15 cellular contexts compared by ENCODE assay signal in genomic region chr3:13083898-13084297, GRCh38. TPM values are rescaled to one million over a fixed set of nuclear protein-coding genes. Genes with fewer than 3 reads are reported as not detected.
DNase-seq lines count a peak whose midpoint lies in the region; ATAC-seq and TF ChIP-seq lines count a peak whose summit lies in the region.
"Had no signal": no experiment of that assay in that cellular context is flagged by ENCODE, and none has a peak within 500 bp of the region (broad histone marks: within the 10 kb centered on the region; RNA-seq: fewer than 3 reads in every experiment).

No MANE protein-coding gene starts in this region.

- H3K36me3 Mint-ChIP-seq in activated T-helper 17 cell treated with anti-CD3 and anti-CD28 coated beads, Interleukin-2, amount 50 U/mL, for 72 hours (ENCODE audit: low read depth), result no peaks in the 10 kb centered on the region

- H3K4me1 ChIP-seq in heart left ventricle, result peaks cover 0 to 37% (median 28%) of the 10 kb centered on the region in 12 donors
- H3K4me1 ChIP-seq: colonic mucosa had no signal

- no peaks in the 10 kb centered on the region for H3K27me3 Mint-ChIP-seq in activated T-helper 17 cell treated with anti-CD3 and anti-CD28 coated beads, Interleukin-2, amount 50 U/mL, for 72 hours

- TF ChIP-seq POLR2A in heart left ventricle (IDR thresholded peaks at IDR 0.05), result no peak

- no peak overlapping the region for H3K4me3 Mint-ChIP-seq in activated T-helper 17 cell treated with anti-CD3 and anti-CD28 coated beads, Interleukin-2, amount 50 U/mL, for 72 hours
- H3K4me3 Mint-ChIP-seq: activated T-cell treated with anti-CD3 and anti-CD28 coated beads, Interleukin-2, amount 50 U/mL, for 72 hours had no signal

- H3K4me1 Mint-ChIP-seq in activated T-helper 17 cell treated with anti-CD3 and anti-CD28 coated beads, Interleukin-2, amount 50 U/mL, for 72 hours, result no peaks in the 10 kb centered on the region

- H3K27ac ChIP-seq in heart left ventricle, result no peak overlapping the region
- H3K27ac ChIP-seq: colonic mucosa had no signal

- intact Hi-C loops in heart left ventricle (cut with DNase I), result loop anchor here in 2 of 10 donors (2.0 to 10.0 kb wide), 3 partner anchors 89 to 373 kb away; no protein-coding TSS in a partner anchor

- DNase-seq in GM10248 (ENCODE audit: extremely low spot score) (peak; percentile 60), GM20000 (ENCODE audit: low spot score) (peak; percentile 39), heart left ventricle (no peak), retina (no peak), NOMO-1 treated with DMSO at 0.1 percent for 48 hours (lab: John Stamatoyannopoulos, UW; ENCODE audit: unreplicated experiment) (no peak)
- DNase-seq in activated CD8-positive, alpha-beta memory T cell treated with anti-CD3 and anti-CD28 coated beads, Interleukin-2, amount 50 U/mL, for 48 hours, result no peak
- DNase-seq: activated T-cell treated with anti-CD3 and anti-CD28 coated beads, Interleukin-2, amount 50 U/mL, for 72 hours; colonic mucosa; DMS 273 treated with DMSO at 0.1 percent for 48 hours; NCI-H1092; NCI-H226; occipital lobe had no signal

- TF ChIP-seq CTCF in GM10248 (IDR thresholded peaks at IDR 0.05; ENCODE audit: control extremely low read depth, extremely low read depth, low read depth, missing control alignments), result no peak
- TF ChIP-seq CTCF in GM20000 (IDR thresholded peaks at IDR 0.05; ENCODE audit: extremely low read depth, missing control alignments), result no peak
- no peak for TF ChIP-seq CTCF in heart left ventricle (IDR thresholded peaks at IDR 0.05)

- H3K36me3 ChIP-seq in heart left ventricle, result no peaks in the 10 kb centered on the region
- H3K36me3 ChIP-seq: colonic mucosa had no signal

- peak overlapping the region; percentile 46 for H3K27ac Mint-ChIP-seq in activated T-helper 17 cell treated with anti-CD3 and anti-CD28 coated beads, Interleukin-2, amount 50 U/mL, for 72 hours
- H3K27ac Mint-ChIP-seq: activated T-cell treated with anti-CD3 and anti-CD28 coated beads, Interleukin-2, amount 50 U/mL, for 72 hours had no signal

- CTCF ChIA-PET in GM10248 (lab: Yijun Ruan, JAX), result interaction anchor here (1.2 to 4.9 kb wide), 5 partner anchors 8 to 368 kb away, joined by 3 to 49 read pairs (median 3); no protein-coding TSS in a partner anchor

- no peaks in the 10 kb centered on the region for H3K27me3 ChIP-seq in heart left ventricle
- H3K27me3 ChIP-seq: colonic mucosa had no signal

- POLR2A ChIA-PET in GM10248 (lab: Yijun Ruan, JAX), result no interaction called here

- H3K9me3 Mint-ChIP-seq in activated T-helper 17 cell treated with anti-CD3 and anti-CD28 coated beads, Interleukin-2, amount 50 U/mL, for 72 hours, result no peaks in the 10 kb centered on the region
- H3K9me3 Mint-ChIP-seq: activated T-cell treated with anti-CD3 and anti-CD28 coated beads, Interleukin-2, amount 50 U/mL, for 72 hours had no signal

- ATAC-seq in HG02943 (IDR thresholded peaks at IDR 0.05; ENCODE audit: low read depth, unreplicated experiment) (peak; percentile 49), heart left ventricle (no peak)
- ATAC-seq in activated T-helper 17 cell treated with anti-CD3 and anti-CD28 coated beads, Interleukin-2, amount 50 U/mL, for 72 hours (replicated peaks), result no peak
- ATAC-seq: activated T-cell treated with anti-CD3 and anti-CD28 coated beads, Interleukin-2, amount 50 U/mL, for 72 hours had no signal

- H3K4me3 ChIP-seq in heart left ventricle, result no peak overlapping the region
- H3K4me3 ChIP-seq: colonic mucosa, lung had no signal

- WGBS in heart left ventricle, 4 donors, result 87 to 96% (median 89%) methylated on average over 7 to 8 of the region's 8 CpGs

- no peaks in the 10 kb centered on the region for H3K9me3 ChIP-seq in heart left ventricle
- H3K9me3 ChIP-seq: colonic mucosa had no signal

RNA-seq across cellular contexts. Expression of gene IQSEC1, which starts 10.7 kb away (rescaled TPM):
- total RNA-seq in activated T-helper 17 cell treated with anti-CD3 and anti-CD28 coated beads, Interleukin-2, amount 50 U/mL, for 72 hours, result 10 to 100 TPM; 38.0 to 62.9 TPM
- 10 to 100 TPM; 44.2 to 79.1 (median 64.5) TPM for total RNA-seq in heart left ventricle
- polyA plus RNA-seq in heart left ventricle, result 10 to 100 TPM; 28.8 to 31.7 TPM

Comparison
In these comparisons a context has a peak if more than half of its experiments do, and no peak if none do; other contexts are left out.
1. DNase-seq: peak in GM10248 (single experiment) and GM20000 (single experiment); none in activated CD8-positive, alpha-beta memory T cell treated with anti-CD3 and anti-CD28 coated beads, Interleukin-2, amount 50 U/mL, for 48 hours (single experiment), heart left ventricle (0 of 5), retina (single experiment) and NOMO-1 treated with DMSO at 0.1 percent for 48 hours (single experiment).